14 cellular contexts compared by ENCODE assay signal in the genomic region with DNA sequence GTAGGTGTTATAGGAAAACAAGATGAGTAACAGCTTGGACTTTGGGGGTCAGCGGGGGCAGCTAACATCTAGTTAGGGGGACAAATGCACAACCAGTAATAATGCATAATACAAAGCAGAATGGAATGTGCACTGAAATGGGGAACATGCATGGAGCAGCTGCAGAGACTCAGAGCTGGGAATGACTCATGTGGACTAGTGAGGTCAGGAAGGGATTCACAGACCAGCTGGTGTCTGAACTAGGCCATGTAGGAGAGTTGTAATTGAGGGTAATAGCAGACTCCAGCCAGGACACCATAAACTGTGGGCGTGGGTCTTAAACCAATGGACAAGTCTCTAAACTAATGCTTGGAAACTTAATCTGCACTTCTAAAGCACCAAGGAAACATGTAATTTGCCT.
DNase-seq lines count a peak whose midpoint lies in the region; ATAC-seq, FAIRE-seq and TF ChIP-seq lines count a peak whose summit lies in the region.
"Had no signal": no experiment of that assay in that cellular context is flagged by ENCODE, and none has a peak within 500 bp of the region (broad histone marks: within the 10 kb centered on the region; RNA-seq: fewer than 3 reads in every experiment).

No MANE protein-coding gene starts in this region.

- no peaks in the 10 kb centered on the region for H3K27me3 Mint-ChIP-seq in activated naive CD4-positive, alpha-beta T cell treated with anti-CD3 and anti-CD28 coated beads, Interleukin-2, amount 10 ng/mL, durations not matched to agents 7 days and 5 days
- H3K27me3 Mint-ChIP-seq: activated CD4-positive, alpha-beta T cell treated with anti-CD3 and anti-CD28 coated beads, Interleukin-2, amount 10 ng/mL, durations not matched to agents 24 days and 14 days had no signal

- TF ChIP-seq EP300 in gastroesophageal sphincter (IDR thresholded peaks at IDR 0.05), result no peak

- H3K4me3 ChIP-seq in HFF-Myc (replicated peaks; ENCODE audit: low read depth, low read length), result no peak overlapping the region
- no peak overlapping the region for H3K4me3 ChIP-seq in WERI-Rb-1 (ENCODE audit: low read depth, low read length)
- H3K4me3 ChIP-seq in gastroesophageal sphincter, result no peak overlapping the region
- no peak overlapping the region for H3K4me3 ChIP-seq in small intestine (ENCODE audit: low read depth in 1 of 2, low read length in 2 of 2)
- H3K4me3 ChIP-seq in coronary artery, result no peak overlapping the region
- H3K4me3 ChIP-seq: lower lobe of right lung had no signal

- ATAC-seq in gastroesophageal sphincter (peak; percentile 61), GM21526 (IDR thresholded peaks at IDR 0.05; ENCODE audit: low FRiP score, unreplicated experiment) (no peak)

- CTCF ChIA-PET in activated naive CD4-positive, alpha-beta T cell treated with anti-CD3 and anti-CD28 coated beads, Interleukin-2, amount 10 ng/mL, durations not matched to agents 7 days and 5 days (lab: Charles Lee), result no interaction called here

- no peaks in the 10 kb centered on the region for H3K36me3 Mint-ChIP-seq in activated naive CD4-positive, alpha-beta T cell treated with anti-CD3 and anti-CD28 coated beads, Interleukin-2, amount 10 ng/mL, durations not matched to agents 7 days and 5 days
- H3K36me3 Mint-ChIP-seq: activated naive CD4-positive, alpha-beta T cell treated with anti-CD3 and anti-CD28 coated beads, Interleukin-2, amount 50 U/mL, for 24 hours had no signal

- H3K9me3 ChIP-seq in WERI-Rb-1 (ENCODE audit: severe bottlenecking), result peaks cover 3% of the 10 kb centered on the region
- H3K9me3 ChIP-seq in gastroesophageal sphincter, result no peaks in the 10 kb centered on the region
- no peaks in the 10 kb centered on the region for H3K9me3 ChIP-seq in small intestine (ENCODE audit: control insufficient read depth, low read depth)
- H3K9me3 ChIP-seq: lower lobe of right lung had no signal

- H3K36me3 ChIP-seq in WERI-Rb-1, result no peaks in the 10 kb centered on the region
- H3K36me3 ChIP-seq in gastroesophageal sphincter, result no peaks in the 10 kb centered on the region
- no peaks in the 10 kb centered on the region for H3K36me3 ChIP-seq in small intestine (ENCODE audit: control insufficient read depth in 2 of 2, insufficient read depth in 2 of 2, low read length in 2 of 2)
- H3K36me3 ChIP-seq: lower lobe of right lung had no signal

- DNase-seq in HFF-Myc (ENCODE audit: extremely low read depth, low read depth), result peak; percentile 5
- peak; percentile 82 for DNase-seq in WERI-Rb-1
- peak; percentile 20 for DNase-seq in small intestine
- DNase-seq in activated naive CD4-positive, alpha-beta T cell treated with anti-CD3 and anti-CD28 coated beads, Interleukin-2, amount 10 ng/mL, durations not matched to agents 7 days and 5 days, result no peak
- DNase-seq in coronary artery (ENCODE audit: low spot score), result no peak
- DNase-seq in activated T-cell treated with anti-CD3 and anti-CD28 coated beads for 4 hours, result no peak
- DNase-seq: activated CD4-positive, alpha-beta T cell treated with anti-CD3 and anti-CD28 coated beads, Interleukin-2, amount 10 ng/mL, durations not matched to agents 24 days and 14 days; endodermal cell; KBM-7; lower lobe of right lung; Right ventricle myocardium superior had no signal

- no peak for FAIRE-seq in small intestine (lab: Jason Lieb, UNC)

- 27 to 51% methylated on average over 2 of the region's 2 CpGs for WGBS in gastroesophageal sphincter (ENCODE audit: low coverage in 1 of 2), 2 donors
- WGBS in small intestine, 3 donors, result 25 to 60% (median 44%) methylated on average over 2 of the region's 2 CpGs

- H3K4me1 ChIP-seq in gastroesophageal sphincter, result no peaks in the 10 kb centered on the region
- H3K4me1 ChIP-seq in small intestine (ENCODE audit: control insufficient read depth in 2 of 2, insufficient read depth in 1 of 2, low read depth in 1 of 2, low read length in 1 of 2), result no peaks in the 10 kb centered on the region
- H3K4me1 ChIP-seq: lower lobe of right lung had no signal

- H3K27ac ChIP-seq in WERI-Rb-1 (peak overlapping the region; percentile 40), gastroesophageal sphincter (no peak overlapping the region), small intestine (ENCODE audit: low read depth in 1 of 2, low read length in 1 of 2) (no peak overlapping the region), coronary artery (no peak overlapping the region)
- H3K27ac ChIP-seq: lower lobe of right lung had no signal

- H3K4me1 Mint-ChIP-seq in activated naive CD4-positive, alpha-beta T cell treated with anti-CD3 and anti-CD28 coated beads, Interleukin-2, amount 10 ng/mL, durations not matched to agents 7 days and 5 days, result no peaks in the 10 kb centered on the region
- H3K4me1 Mint-ChIP-seq: activated CD4-positive, alpha-beta T cell treated with anti-CD3 and anti-CD28 coated beads, Interleukin-2, amount 10 ng/mL, durations not matched to agents 24 days and 14 days; activated naive CD4-positive, alpha-beta T cell treated with anti-CD3 and anti-CD28 coated beads, Interleukin-2, amount 50 U/mL, for 24 hours had no signal

- no peaks in the 10 kb centered on the region for H3K9me3 Mint-ChIP-seq in activated naive CD4-positive, alpha-beta T cell treated with anti-CD3 and anti-CD28 coated beads, Interleukin-2, amount 10 ng/mL, durations not matched to agents 7 days and 5 days
- H3K9me3 Mint-ChIP-seq: activated CD4-positive, alpha-beta T cell treated with anti-CD3 and anti-CD28 coated beads, Interleukin-2, amount 10 ng/mL, durations not matched to agents 24 days and 14 days; activated naive CD4-positive, alpha-beta T cell treated with anti-CD3 and anti-CD28 coated beads, Interleukin-2, amount 50 U/mL, for 24 hours had no signal

- TF ChIP-seq CTCF in HFF-Myc (IDR thresholded peaks at IDR 0.05; ENCODE audit: low read depth, low read length, missing control alignments) (no peak), WERI-Rb-1 (IDR thresholded peaks at IDR 0.05; ENCODE audit: low read depth, low read length) (no peak), gastroesophageal sphincter (IDR thresholded peaks at IDR 0.05) (no peak), coronary artery (IDR thresholded peaks at IDR 0.05) (no peak)

- no peak overlapping the region for H3K4me3 Mint-ChIP-seq in activated naive CD4-positive, alpha-beta T cell treated with anti-CD3 and anti-CD28 coated beads, Interleukin-2, amount 10 ng/mL, durations not matched to agents 7 days and 5 days
- H3K4me3 Mint-ChIP-seq: activated CD4-positive, alpha-beta T cell treated with anti-CD3 and anti-CD28 coated beads, Interleukin-2, amount 10 ng/mL, durations not matched to agents 24 days and 14 days; activated naive CD4-positive, alpha-beta T cell treated with anti-CD3 and anti-CD28 coated beads, Interleukin-2, amount 50 U/mL, for 24 hours; endodermal cell had no signal

- no peak overlapping the region for H3K27ac Mint-ChIP-seq in activated naive CD4-positive, alpha-beta T cell treated with anti-CD3 and anti-CD28 coated beads, Interleukin-2, amount 10 ng/mL, durations not matched to agents 7 days and 5 days
- H3K27ac Mint-ChIP-seq: activated CD4-positive, alpha-beta T cell treated with anti-CD3 and anti-CD28 coated beads, Interleukin-2, amount 10 ng/mL, durations not matched to agents 24 days and 14 days; activated naive CD4-positive, alpha-beta T cell treated with anti-CD3 and anti-CD28 coated beads, Interleukin-2, amount 50 U/mL, for 24 hours; endodermal cell had no signal

- no peak for TF ChIP-seq POLR2A in gastroesophageal sphincter (IDR thresholded peaks at IDR 0.05)

- no peaks in the 10 kb centered on the region for H3K27me3 ChIP-seq in WERI-Rb-1 (ENCODE audit: insufficient read depth, low read depth, severe bottlenecking)
- peaks cover 6% of the 10 kb centered on the region for H3K27me3 ChIP-seq in gastroesophageal sphincter
- H3K27me3 ChIP-seq in small intestine (ENCODE audit: control insufficient read depth in 2 of 2, insufficient read depth in 2 of 2, low read length in 2 of 2), result no peaks in the 10 kb centered on the region

Comparison
In these comparisons a context has a peak if more than half of its experiments do, and no peak if none do; other contexts are left out.
1. DNase-seq: peak in HFF-Myc (single experiment), WERI-Rb-1 (single experiment) and small intestine (single experiment); none in activated naive CD4-positive, alpha-beta T cell treated with anti-CD3 and anti-CD28 coated beads, Interleukin-2, amount 10 ng/mL, durations not matched to agents 7 days and 5 days (single experiment), coronary artery (single experiment) and activated T-cell treated with anti-CD3 and anti-CD28 coated beads for 4 hours (single experiment).